In the genomic region with DNA sequence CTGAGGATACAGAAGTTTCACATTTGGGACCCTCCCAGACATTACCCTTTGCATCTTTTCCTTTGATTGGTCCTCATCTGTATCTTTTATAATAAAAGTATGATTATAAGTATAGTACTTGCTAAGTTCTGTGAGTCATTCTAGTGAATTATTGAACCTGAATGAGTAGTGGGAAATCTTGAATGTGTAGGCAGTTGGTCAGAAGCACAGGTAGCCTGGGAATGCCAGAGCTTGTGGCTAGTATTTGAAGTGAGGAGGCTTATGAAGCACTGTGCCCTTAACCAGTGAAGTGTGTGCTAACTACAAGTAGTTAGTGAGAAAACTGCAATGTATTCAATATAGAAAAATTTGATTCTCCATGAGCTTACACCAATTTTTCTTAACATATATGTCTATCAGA, we compare ENCODE assay signal across 26 cellular contexts.
DNase-seq lines count a peak whose midpoint lies in the region; ATAC-seq, FAIRE-seq and TF ChIP-seq lines count a peak whose summit lies in the region.
"Had no signal": no experiment of that assay in that cellular context is flagged by ENCODE, and none has a peak within 500 bp of the region (broad histone marks: within the 10 kb centered on the region; RNA-seq: fewer than 3 reads in every experiment).

No MANE protein-coding gene starts in this region.

- H3K27me3 Mint-ChIP-seq in GM23338 (ENCODE audit: insufficient read depth, low read depth, poor library complexity), result peaks cover 2% of the 10 kb centered on the region
- H3K27me3 Mint-ChIP-seq: B cell; CD4-positive, alpha-beta T cell had no signal

- H3K36me3 ChIP-seq in bronchial epithelial cell (ENCODE audit: control insufficient read depth, insufficient read depth, low read length) (no peaks in the 10 kb centered on the region), GM23338 (ENCODE audit: insufficient read depth) (no peaks in the 10 kb centered on the region)
- H3K36me3 ChIP-seq: BLaER1 treated with 17β-estradiol and CSF1 and Interleukin-3, amounts not matched to agents 10 nM and 100 nM had no signal

- no peak overlapping the region for H3K27ac Mint-ChIP-seq in GM23338
- H3K27ac Mint-ChIP-seq: B cell; CD4-positive, alpha-beta T cell; CD8-positive, alpha-beta T cell had no signal

- POLR2A ChIA-PET in RWPE1 (lab: Yijun Ruan, JAX; ENCODE audit: low non-redundant PET), result no interaction called here

- H3F3A ChIP-seq in GM23338 (replicated peaks; ENCODE audit: low read depth), result no peaks in the 10 kb centered on the region

- H4K20me1 ChIP-seq in GM23338 (replicated peaks; ENCODE audit: insufficient read depth), result no peaks in the 10 kb centered on the region
- H4K20me1 ChIP-seq: BLaER1 treated with 17β-estradiol and CSF1 and Interleukin-3, amounts not matched to agents 10 nM and 100 nM had no signal

- no peaks in the 10 kb centered on the region for H3K4me1 ChIP-seq in GM23338 (ENCODE audit: insufficient read depth)
- H3K4me1 ChIP-seq: BLaER1 treated with 17β-estradiol and CSF1 and Interleukin-3, amounts not matched to agents 10 nM and 100 nM; Caco-2 had no signal

- no peak overlapping the region for H3K4me3 ChIP-seq in bronchial epithelial cell (ENCODE audit: low read depth, low read length)
- no peak overlapping the region for H3K4me3 ChIP-seq in GM23338
- H3K4me3 ChIP-seq: BLaER1 treated with 17β-estradiol and CSF1 and Interleukin-3, amounts not matched to agents 10 nM and 100 nM; GM12878 had no signal

- CTCF ChIA-PET in RWPE1 (lab: Yijun Ruan, JAX), result no interaction called here

- TF ChIP-seq CTCF in bronchial epithelial cell (IDR thresholded peaks at IDR 0.05; ENCODE audit: insufficient read depth, low read length, severe bottlenecking) (no peak), GM23338 (conservative IDR thresholded peaks at IDR 0.05; ENCODE audit: low read depth in 2 of 2) (no peak), RWPE1 (conservative IDR thresholded peaks at IDR 0.05; ENCODE audit: low read depth) (no peak)

- H3K27me3 ChIP-seq in bronchial epithelial cell (ENCODE audit: control insufficient read depth, insufficient read depth, low read length), result no peaks in the 10 kb centered on the region
- no peaks in the 10 kb centered on the region for H3K27me3 ChIP-seq in GM23338 (ENCODE audit: insufficient read depth)
- H3K27me3 ChIP-seq: BLaER1 treated with 17β-estradiol and CSF1 and Interleukin-3, amounts not matched to agents 10 nM and 100 nM had no signal

- H2AFZ ChIP-seq in GM23338, result no peak overlapping the region

- no peak overlapping the region for H3K27ac ChIP-seq in GM23338 (ENCODE audit: low read depth)
- no peak overlapping the region for H3K27ac ChIP-seq in RWPE1
- H3K27ac ChIP-seq: BLaER1 treated with 17β-estradiol and CSF1 and Interleukin-3, amounts not matched to agents 10 nM and 100 nM; C4-2B had no signal

- DNase-seq in bronchial epithelial cell (ENCODE audit: low read depth) (peak; percentile 1), glomerular visceral epithelial cell (ENCODE audit: extremely low spot score) (peak; percentile 6), kidney tubule cell (ENCODE audit: low spot score) (peak; percentile 65), AG08395 (ENCODE audit: low spot score) (no peak), GM23338 (ENCODE audit: low spot score) (no peak), RWPE1 (ENCODE audit: low spot score) (no peak)
- DNase-seq: 8988T; ACHN; AML-193; Caco-2; Calu3; CD4-positive, alpha-beta T cell; CD8-positive, alpha-beta T cell; DMS79; DND-41; EL; GDM1 had no signal

- H3K4me3 Mint-ChIP-seq in GM23338, result no peak overlapping the region
- H3K4me3 Mint-ChIP-seq: B cell; CD4-positive, alpha-beta T cell; CD8-positive, alpha-beta T cell had no signal

- no peaks in the 10 kb centered on the region for H3K4me1 Mint-ChIP-seq in GM23338
- H3K4me1 Mint-ChIP-seq: B cell had no signal

- H3K4me2 ChIP-seq in GM23338, result no peak overlapping the region
- H3K4me2 ChIP-seq: BLaER1 treated with 17β-estradiol and CSF1 and Interleukin-3, amounts not matched to agents 10 nM and 100 nM had no signal

- no peaks in the 10 kb centered on the region for H3K36me3 Mint-ChIP-seq in GM23338 (ENCODE audit: low read depth)
- H3K36me3 Mint-ChIP-seq: CD8-positive, alpha-beta T cell had no signal

- H3K9me3 Mint-ChIP-seq in GM23338, result no peaks in the 10 kb centered on the region

- H3K9me2 ChIP-seq in GM23338 (ENCODE audit: insufficient read depth), result no peaks in the 10 kb centered on the region; the same call in 1 of the 2 replicates

- no peak for FAIRE-seq in bronchial epithelial cell (lab: Jason Lieb, UNC)
- FAIRE-seq: A204.1, D721Med, GM12878, GM12892, GM18507 had no signal

- H3K79me2 ChIP-seq in GM23338 (replicated peaks; ENCODE audit: insufficient read depth), result no peaks in the 10 kb centered on the region

- ATAC-seq in GM23338 (no peak), HG02610 (IDR thresholded peaks at IDR 0.05; ENCODE audit: unreplicated experiment) (no peak)
- ATAC-seq: CD8-positive, alpha-beta T cell; GM12878 had no signal

TF ChIP-seq in GM23338, 12 proteins besides CTCF, POLR2A, EP300 and RAD21 (continues in another document):
- TF ChIP-seq ZNF114 (CRISPR knock-in tag; IDR thresholded peaks at IDR 0.05) (no peak), POLR2AphosphoS5 (IDR thresholded peaks at IDR 0.05; ENCODE audit: low read depth) (no peak), ZNF462 (CRISPR knock-in tag; IDR thresholded peaks at IDR 0.05) (no peak), NANOG (IDR thresholded peaks at IDR 0.05; ENCODE audit: borderline replicate concordance) (no peak), ETS1 (IDR thresholded peaks at IDR 0.05) (no peak), CREB1 (CRISPR knock-in tag; IDR thresholded peaks at IDR 0.05; ENCODE audit: low read depth) (no peak), ZNF331 (CRISPR knock-in tag; IDR thresholded peaks at IDR 0.05; ENCODE audit: low read depth) (no peak), JUNB (IDR thresholded peaks at IDR 0.05; ENCODE audit: unreplicated experiment) (no peak), STAT1 (IDR thresholded peaks at IDR 0.05; ENCODE audit: unreplicated experiment) (no peak)

Comparison
In these comparisons a context has a peak if more than half of its experiments do, and no peak if none do; other contexts are left out.
1. DNase-seq: peak in bronchial epithelial cell (single experiment), glomerular visceral epithelial cell (single experiment) and kidney tubule cell (single experiment); none in AG08395 (single experiment), GM23338 (single experiment) and RWPE1 (single experiment).